Comparison of ENCODE assay signal across 1 cellular context in genomic region chr2:20430461-20431302, GRCh38.
TF ChIP-seq lines count a peak whose summit lies in the region.

No MANE protein-coding gene starts in this region.

TF ChIP-seq in K562, 482 proteins besides CTCF, POLR2A, EP300 and RAD21 (continued from another document):
- TF ChIP-seq ATF4 (CRISPR knock-in tag; IDR thresholded peaks at IDR 0.05), result no peak
- TF ChIP-seq DACH1 (IDR thresholded peaks at IDR 0.05; ENCODE audit: partially characterized antibody), result peak; percentile 63
- 0 out of 2 replicates have a peak, but pooled peaks have one; percentile 21 for TF ChIP-seq ZNF584 (CRISPR knock-in tag; IDR thresholded peaks at IDR 0.05; ENCODE audit: low read depth)
- no peak for TF ChIP-seq ZNF347 (CRISPR knock-in tag; IDR thresholded peaks at IDR 0.05; ENCODE audit: low read depth)
- peak; percentile 13 for TF ChIP-seq PRDM10 (IDR thresholded peaks at IDR 0.05; ENCODE audit: partially characterized antibody)
- TF ChIP-seq MECOM (CRISPR knock-in tag; IDR thresholded peaks at IDR 0.05), result no peak
- TF ChIP-seq PHB (CRISPR knock-in tag; IDR thresholded peaks at IDR 0.05), result no peak
- peak; percentile 66; the same call in 1 of the 2 replicates for TF ChIP-seq HMBOX1 (IDR thresholded peaks at IDR 0.05)
- peak in 1 of 2 experiments; percentile 46; a peak in 1 of 4 replicates for TF ChIP-seq ZNF639 (CRISPR knock-in tag; conservative IDR thresholded peaks at IDR 0.05 in 1 of 2, IDR thresholded peaks at IDR 0.05 in 1 of 2)
- TF ChIP-seq ERF (CRISPR knock-in tag; IDR thresholded peaks at IDR 0.05), result peak; percentile 22; the same call in 1 of the 2 replicates
- TF ChIP-seq ARID2 (IDR thresholded peaks at IDR 0.05), result no peak
- peak; percentile 66 for TF ChIP-seq C11orf30 (IDR thresholded peaks at IDR 0.05; ENCODE audit: low read depth)
- peak; percentile 57; the same call in 1 of the 2 replicates for TF ChIP-seq ZNF316 (IDR thresholded peaks at IDR 0.05)
- no peak for TF ChIP-seq ATF1 (CRISPR knock-in tag; IDR thresholded peaks at IDR 0.05)
- 0 out of 2 replicates have a peak, but pooled peaks have one; percentile 16 for TF ChIP-seq ATF1 (tag; IDR thresholded peaks at IDR 0.05)
- TF ChIP-seq ELK3 (CRISPR knock-in tag; IDR thresholded peaks at IDR 0.05), result no peak
- peak; percentile 33 for TF ChIP-seq HDAC3 (IDR thresholded peaks at IDR 0.05; ENCODE audit: borderline replicate concordance, partially characterized antibody)
- peak; percentile 94 for TF ChIP-seq SMARCA4 (IDR thresholded peaks at IDR 0.05)
- TF ChIP-seq ATF7 (IDR thresholded peaks at IDR 0.05), result peak; percentile 58; the same call in 1 of the 2 replicates
- no peak for TF ChIP-seq MTA3 (IDR thresholded peaks at IDR 0.05; ENCODE audit: borderline replicate concordance)
- peak; percentile 82; the same call in 1 of the 2 replicates for TF ChIP-seq BACH1 (tag; IDR thresholded peaks at IDR 0.05)
- 0 out of 4 replicates have a peak, but pooled peaks of 1 of the 2 experiments have one; percentile 11 for TF ChIP-seq TEAD1 (CRISPR knock-in tag; IDR thresholded peaks at IDR 0.05)
- peak; percentile 70; the same call in 1 of the 2 replicates for TF ChIP-seq NFATC3 (IDR thresholded peaks at IDR 0.05)
- TF ChIP-seq ELF4 (CRISPR knock-in tag; IDR thresholded peaks at IDR 0.05), result peak; percentile 56; the same call in 1 of the 2 replicates
- peak in 1 of 2 experiments; percentile 70; a peak in 2 of 4 replicates for TF ChIP-seq ZNF318 (IDR thresholded peaks at IDR 0.05; ENCODE audit: borderline replicate concordance in 1 of 2, low read depth in 1 of 2)
- TF ChIP-seq VEZF1 (CRISPR knock-in tag; IDR thresholded peaks at IDR 0.05), result peak; percentile 68
- TF ChIP-seq AFF1 (IDR thresholded peaks at IDR 0.05; ENCODE audit: low read depth in 1 of 2, partially characterized antibody in 2 of 2), result peak in 1 of 2 experiments; percentile 74
- TF ChIP-seq ZNF766 (CRISPR knock-in tag; conservative IDR thresholded peaks at IDR 0.05), result peak; percentile 57; the same call in 1 of the 2 replicates
